In genomic region chr3:72153477-72154314, GRCh38 we compare ENCODE assay signal across 2 cellular contexts.
TF ChIP-seq lines count a peak whose summit lies in the region.

No MANE protein-coding gene starts in this region.

TF ChIP-seq in SK-N-SH, 30 proteins besides CTCF, POLR2A, EP300 and RAD21 (continued from another document):
- TF ChIP-seq USF2 (IDR thresholded peaks at IDR 0.05; ENCODE audit: borderline replicate concordance, low read depth, low read length) = no peak
- no peak for TF ChIP-seq NFIC (IDR thresholded peaks at IDR 0.05; ENCODE audit: borderline replicate concordance)

TF ChIP-seq in SK-N-SH treated with all-trans-retinoic acid at 6 μM for 48 hours, 23 proteins besides CTCF, POLR2A, EP300 and RAD21 (continued from another document):
- TF ChIP-seq TSHZ2 (CRISPR knock-in tag; IDR thresholded peaks at IDR 0.05) (no peak), CSDC2 (CRISPR knock-in tag; IDR thresholded peaks at IDR 0.05) (no peak)
